Comparison of ENCODE assay signal across 9 cellular contexts in the genomic region with DNA sequence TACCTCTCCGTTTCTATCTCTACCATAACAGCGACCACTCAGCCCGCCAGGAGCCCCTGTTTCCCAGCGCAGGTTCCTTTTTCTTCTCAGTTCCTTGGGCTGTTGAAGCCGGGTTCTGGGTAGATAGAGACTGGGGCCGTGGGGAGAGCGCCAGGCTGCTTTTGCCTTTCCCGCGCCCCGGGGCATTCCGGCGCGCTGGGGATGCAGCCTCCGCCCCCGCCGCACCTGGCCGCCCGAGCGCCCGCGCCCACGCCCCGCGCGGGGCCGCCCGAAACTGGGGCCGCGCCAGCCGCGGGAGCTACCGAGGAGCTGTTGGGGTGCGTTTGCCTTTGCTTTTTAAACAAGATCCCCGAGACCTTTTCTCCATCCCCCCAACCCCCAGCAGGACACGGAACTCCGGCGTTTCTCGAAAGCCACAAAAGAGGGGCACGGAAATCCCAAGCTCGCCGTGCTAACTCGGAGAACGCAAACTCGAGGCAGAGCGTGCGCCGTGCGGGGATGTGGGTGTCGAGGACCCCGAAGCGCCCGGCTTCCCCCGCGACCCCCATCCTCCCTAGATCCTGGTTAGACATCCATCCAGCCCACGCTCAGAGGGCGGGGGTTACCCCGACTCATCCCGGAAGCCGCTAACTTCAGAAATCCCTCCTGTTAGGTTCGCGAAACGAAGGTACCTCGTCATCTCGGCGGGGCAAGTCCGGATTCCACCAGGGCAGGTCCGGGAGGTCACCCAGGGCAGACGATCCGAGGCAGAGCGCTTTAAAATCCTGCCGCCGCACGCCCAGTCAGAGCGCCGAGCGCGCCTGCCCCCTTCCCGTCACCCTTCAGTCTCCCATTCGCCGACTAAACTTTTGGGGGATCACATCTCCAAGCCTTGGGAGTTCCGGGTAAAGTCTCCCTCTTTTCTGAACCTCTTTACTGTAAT. TPM values are rescaled to one million over a fixed set of nuclear protein-coding genes. Genes with fewer than 3 reads are reported as not detected.
A peak's percentile ranks its signal among the peaks of the same experiment; 100 is the strongest.
DNase-seq lines count a peak whose midpoint lies in the region; ATAC-seq and TF ChIP-seq lines count a peak whose summit lies in the region.
"Had no signal": no experiment of that assay in that cellular context is flagged by ENCODE, and none has a peak within 500 bp of the region (broad histone marks: within the 10 kb centered on the region; RNA-seq: fewer than 3 reads in every experiment).

No MANE protein-coding gene starts in this region.

- POLR2A ChIA-PET in HCT116 (lab: Charles Lee), result no interaction called here

- H3K27me3 ChIP-seq in BLaER1 (peaks cover 57% of the 10 kb centered on the region), HCT116 (ENCODE audit: insufficient read depth, low read length) (peaks cover 65% of the 10 kb centered on the region), right atrium auricular region (peaks cover 0 to 15% of the 10 kb centered on the region in 2 donors)

- peak overlapping the region; percentile 79 for H3K4me3 Mint-ChIP-seq in activated T-cell treated with anti-CD3 and anti-CD28 coated beads, Interleukin-2, amount 50 U/mL, for 4 hours

- peaks cover 25% of the 10 kb centered on the region for H3K4me1 ChIP-seq in BLaER1
- peaks cover 0 to 9% of the 10 kb centered on the region in 2 experiments; a peak in 1 of 4 replicates for H3K4me1 ChIP-seq in HCT116 (ENCODE audit: control insufficient read depth in 1 of 2, insufficient read depth in 2 of 2, low read length in 2 of 2)
- H3K4me1 ChIP-seq in right atrium auricular region, result peaks cover 0 to 21% of the 10 kb centered on the region in 2 donors

- ATAC-seq in HCT116 (no peak), GM21360 (IDR thresholded peaks at IDR 0.05; ENCODE audit: unreplicated experiment) (no peak), HG03565 (IDR thresholded peaks at IDR 0.05; ENCODE audit: unreplicated experiment) (no peak)
- peak; percentile 2 to 19 for ATAC-seq in activated T-cell treated with anti-CD3 and anti-CD28 coated beads, Interleukin-2, amount 50 U/mL, for 4 hours

- H3K36me3 Mint-ChIP-seq in activated T-cell treated with anti-CD3 and anti-CD28 coated beads, Interleukin-2, amount 50 U/mL, for 4 hours (ENCODE audit: insufficient read depth), result no peaks in the 10 kb centered on the region

- TF ChIP-seq POLR2A in HCT116 (IDR thresholded peaks at IDR 0.05; ENCODE audit: borderline replicate concordance, extremely low read depth, insufficient read depth, insufficient read length), result no peak

- TF ChIP-seq CTCF in HCT116 (IDR thresholded peaks at IDR 0.05 in 2 of 3, conservative IDR thresholded peaks at IDR 0.05 in 1 of 3; ENCODE audit: borderline replicate concordance in 1 of 3, insufficient read depth in 1 of 3, low read depth in 2 of 3, low read length in 2 of 3) (no peak), right atrium auricular region (IDR thresholded peaks at IDR 0.05) (no peak)

- CTCF ChIA-PET in HCT116 (lab: Charles Lee), result no interaction called here

- H3K4me3 ChIP-seq in BLaER1 (peak overlapping the region; percentile 78), HCT116 (replicated peaks in 1 of 2; ENCODE audit: low read depth in 1 of 2, low read length in 2 of 2) (no peak overlapping the region), right atrium auricular region (peak overlapping the region; percentile 44 to 71), skeletal muscle cell (ENCODE audit: low read depth, low read length) (peak overlapping the region; percentile 72)

- BruUV-seq in HCT116 (replicated peaks; lab: Mats Ljungman, UMichigan), result no TSS peak

- no peaks in the 10 kb centered on the region for H3K9me3 ChIP-seq in BLaER1
- H3K9me3 ChIP-seq in HCT116 (ENCODE audit: control insufficient read depth in 1 of 2, insufficient read depth in 1 of 2, low read depth in 1 of 2, low read length in 2 of 2), result no peaks in the 10 kb centered on the region
- no peaks in the 10 kb centered on the region for H3K9me3 ChIP-seq in right atrium auricular region

- no peaks in the 10 kb centered on the region for H3K36me3 ChIP-seq in BLaER1
- no peaks in the 10 kb centered on the region for H3K36me3 ChIP-seq in HCT116 (ENCODE audit: control insufficient read depth in 1 of 2, insufficient read depth in 2 of 2, low read length in 2 of 2)
- no peaks in the 10 kb centered on the region for H3K36me3 ChIP-seq in right atrium auricular region

- intact Hi-C loops in HCT116 (cut with micrococcal nuclease), result loop anchor here (5.0 kb wide), 1 partner anchor 144 kb away; no protein-coding TSS in a partner anchor

- H3K4me2 ChIP-seq in BLaER1 (peak overlapping the region; percentile 99), HCT116 (ENCODE audit: low read length) (peak overlapping the region; percentile 95; the same call in 1 of the 2 replicates)

- RAD21 ChIA-PET in HCT116 (lab: Charles Lee; ENCODE audit: low non-redundant PET in 1 of 2, low total read pairs in 2 of 2, uncharacterized antibody in 2 of 2, unreplicated experiment in 2 of 2), result no interaction called here

- H3K27ac ChIP-seq in BLaER1 (no peak overlapping the region), HCT116 (ENCODE audit: low read depth, low read length) (no peak overlapping the region), right atrium auricular region (no peak overlapping the region)
- H3K27ac ChIP-seq: HL-60 had no signal

- H3K79me2 ChIP-seq in HCT116 (ENCODE audit: insufficient read depth, low read length), result no peaks in the 10 kb centered on the region

- no peaks in the 10 kb centered on the region for H3K9me3 Mint-ChIP-seq in activated T-cell treated with anti-CD3 and anti-CD28 coated beads, Interleukin-2, amount 50 U/mL, for 4 hours

- no peak overlapping the region for H2AFZ ChIP-seq in HCT116 (ENCODE audit: low read depth, low read length, poor library complexity, severe bottlenecking)

- peaks cover 20% of the 10 kb centered on the region for H3K4me1 Mint-ChIP-seq in activated T-cell treated with anti-CD3 and anti-CD28 coated beads, Interleukin-2, amount 50 U/mL, for 4 hours (ENCODE audit: low read depth)

- peaks cover 23% of the 10 kb centered on the region for H4K20me1 ChIP-seq in BLaER1
- H4K20me1 ChIP-seq in HCT116 (ENCODE audit: insufficient read depth), result no peaks in the 10 kb centered on the region

- H3K27me3 Mint-ChIP-seq in activated T-cell treated with anti-CD3 and anti-CD28 coated beads, Interleukin-2, amount 50 U/mL, for 4 hours (ENCODE audit: low read depth), result peaks cover 71% of the 10 kb centered on the region

- DNase-seq in HCT116 (ENCODE audit: low read depth, low spot score), result no peak
- peak; percentile 13 for DNase-seq in activated T-cell treated with anti-CD3 and anti-CD28 coated beads, Interleukin-2, amount 50 U/mL, for 4 hours
- no peak for DNase-seq in right atrium auricular region (ENCODE audit: low spot score)
- no peak for DNase-seq in skeletal muscle cell (ENCODE audit: low read depth)
- no peak for DNase-seq in A172 (ENCODE audit: low spot score)

- no peak for TF ChIP-seq RAD21 in HCT116 (IDR thresholded peaks at IDR 0.05; ENCODE audit: low read depth)

- H3K9ac ChIP-seq in BLaER1, result no peak overlapping the region
- H3K9ac ChIP-seq in HCT116 (ENCODE audit: low read length), result no peak overlapping the region

- no peaks in the 10 kb centered on the region for H3K9me2 ChIP-seq in HCT116 (ENCODE audit: insufficient read depth)

TF ChIP-seq in HCT116, 20 proteins besides CTCF, POLR2A, EP300 and RAD21:
- no peak for TF ChIP-seq EZH2 (IDR thresholded peaks at IDR 0.05)
- TF ChIP-seq SP1 (IDR thresholded peaks at IDR 0.05; ENCODE audit: low read depth), result no peak
- no peak for TF ChIP-seq POLR2AphosphoS5 (IDR thresholded peaks at IDR 0.05; ENCODE audit: low read depth, low read length)
- TF ChIP-seq, protein P1, sequence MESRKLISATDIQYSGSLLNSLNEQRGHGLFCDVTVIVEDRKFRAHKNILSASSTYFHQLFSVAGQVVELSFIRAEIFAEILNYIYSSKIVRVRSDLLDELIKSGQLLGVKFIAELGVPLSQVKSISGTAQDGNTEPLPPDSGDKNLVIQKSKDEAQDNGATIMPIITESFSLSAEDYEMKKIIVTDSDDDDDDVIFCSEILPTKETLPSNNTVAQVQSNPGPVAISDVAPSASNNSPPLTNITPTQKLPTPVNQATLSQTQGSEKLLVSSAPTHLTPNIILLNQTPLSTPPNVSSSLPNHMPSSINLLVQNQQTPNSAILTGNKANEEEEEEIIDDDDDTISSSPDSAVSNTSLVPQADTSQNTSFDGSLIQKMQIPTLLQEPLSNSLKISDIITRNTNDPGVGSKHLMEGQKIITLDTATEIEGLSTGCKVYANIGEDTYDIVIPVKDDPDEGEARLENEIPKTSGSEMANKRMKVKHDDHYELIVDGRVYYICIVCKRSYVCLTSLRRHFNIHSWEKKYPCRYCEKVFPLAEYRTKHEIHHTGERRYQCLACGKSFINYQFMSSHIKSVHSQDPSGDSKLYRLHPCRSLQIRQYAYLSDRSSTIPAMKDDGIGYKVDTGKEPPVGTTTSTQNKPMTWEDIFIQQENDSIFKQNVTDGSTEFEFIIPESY (IDR thresholded peaks at IDR 0.05; ENCODE audit: extremely low read depth, insufficient replicate concordance, low read length), result no peak
- no peak for TF ChIP-seq ZNF274 (IDR thresholded peaks at IDR 0.05; ENCODE audit: low read depth, low read length)
- TF ChIP-seq, protein P2, sequence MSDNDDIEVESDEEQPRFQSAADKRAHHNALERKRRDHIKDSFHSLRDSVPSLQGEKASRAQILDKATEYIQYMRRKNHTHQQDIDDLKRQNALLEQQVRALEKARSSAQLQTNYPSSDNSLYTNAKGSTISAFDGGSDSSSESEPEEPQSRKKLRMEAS (IDR thresholded peaks at IDR 0.05), result no peak
- no peak for TF ChIP-seq SRF (IDR thresholded peaks at IDR 0.05; ENCODE audit: low read depth)
- TF ChIP-seq TCF7L2 (IDR thresholded peaks at IDR 0.05; ENCODE audit: borderline replicate concordance, extremely low read depth, insufficient read depth, insufficient read length), result no peak
- TF ChIP-seq CBX3 (IDR thresholded peaks at IDR 0.05; ENCODE audit: low read depth), result no peak
- TF ChIP-seq EGR1 (IDR thresholded peaks at IDR 0.05; ENCODE audit: low read depth), result no peak
- no peak for TF ChIP-seq YY1 (IDR thresholded peaks at IDR 0.05; ENCODE audit: extremely low read depth, insufficient replicate concordance, low read depth, low read length)
- no peak for TF ChIP-seq ZFX (IDR thresholded peaks at IDR 0.05)
- no peak for TF ChIP-seq SIN3A (IDR thresholded peaks at IDR 0.05; ENCODE audit: low read depth)
- no peak for TF ChIP-seq CEBPB (IDR thresholded peaks at IDR 0.05; ENCODE audit: low read depth)
- no peak for TF ChIP-seq JUND (IDR thresholded peaks at IDR 0.05)

RNA-seq across cellular contexts. Expression of a gene that starts 1.0 kb away (rescaled TPM):
- 0.05 TPM for total RNA-seq in HCT116 (2021; ENCODE audit: unreplicated experiment)
- 0.03 TPM in 1 of 2 replicates, not detected in the other for polyA plus RNA-seq in HCT116 (2012)
- total RNA-seq in activated T-cell treated with anti-CD3 and anti-CD28 coated beads, Interleukin-2, amount 50 U/mL, for 4 hours, result not detected
- not detected for total RNA-seq in right atrium auricular region
- not detected in 2 replicates for total RNA-seq in A172 (2014; rRNA removed; shearing (Covaris generic))

Comparison
In these comparisons a context has a peak if more than half of its experiments do, and no peak if none do; other contexts are left out.
1. H3K4me3 ChIP-seq: peak in BLaER1 (single experiment), right atrium auricular region (2 of 2) and skeletal muscle cell (single experiment); none in HCT116 (0 of 2).
2. ATAC-seq: peak in activated T-cell treated with anti-CD3 and anti-CD28 coated beads, Interleukin-2, amount 50 U/mL, for 4 hours (2 of 2); none in HCT116 (single experiment), GM21360 (single experiment) and HG03565 (single experiment).